ENCODE assay signal across 26 cellular contexts in genomic region chr12:27754795-27755194, GRCh38. TPM values are rescaled to one million over a fixed set of nuclear protein-coding genes. Genes with fewer than 3 reads are reported as not detected.
"Had no signal": no experiment of that assay in that cellular context is flagged by ENCODE, and none has a peak within 500 bp of the region (broad histone marks: within the 10 kb centered on the region; RNA-seq: fewer than 3 reads in every experiment).

No MANE protein-coding gene starts in this region.

- H3K27ac ChIP-seq: cardiac muscle cell, dorsolateral prefrontal cortex, epithelial cell of prostate, ovary, thyroid gland, VCaP had no signal

- H3K27me3 Mint-ChIP-seq: naive B cell; stimulated activated memory B cell treated with anti-CD40 and anti-IgM and Interleukin-4, amounts not matched to agents 10 μg/mL and 1 μg/mL and 100 μg/mL, for 72 hours had no signal

- H3K27ac Mint-ChIP-seq: activated T-cell treated with anti-CD3 and anti-CD28 coated beads, Interleukin-2, amount 50 U/mL, for 72 hours; endodermal cell; stimulated activated memory B cell treated with anti-CD40 and anti-IgM and Interleukin-4, amounts not matched to agents 10 μg/mL and 1 μg/mL and 100 μg/mL, for 72 hours had no signal

- H3K36me3 ChIP-seq: ovary had no signal

- H3K4me1 ChIP-seq: thyroid gland had no signal

- H3K9me3 Mint-ChIP-seq: activated naive CD4-positive, alpha-beta T cell treated with anti-CD3 and anti-CD28 coated beads, Interleukin-2, amount 50 U/mL, for 72 hours; activated T-cell treated with anti-CD3 and anti-CD28 coated beads, Interleukin-2, amount 50 U/mL, for 72 hours; endodermal cell; naive B cell; neural crest cell; stimulated activated memory B cell treated with anti-CD40 and anti-IgM and Interleukin-4, amounts not matched to agents 10 μg/mL and 1 μg/mL and 100 μg/mL, for 72 hours had no signal

- H3K4me1 Mint-ChIP-seq: naive B cell; neural crest cell; stimulated activated memory B cell treated with anti-CD40 and anti-IgM and Interleukin-4, amounts not matched to agents 10 μg/mL and 1 μg/mL and 100 μg/mL, for 72 hours had no signal

- H3K4me3 Mint-ChIP-seq: activated T-cell treated with anti-CD3 and anti-CD28 coated beads, Interleukin-2, amount 50 U/mL, for 72 hours; endodermal cell; neural crest cell; stimulated activated memory B cell treated with anti-CD40 and anti-IgM and Interleukin-4, amounts not matched to agents 10 μg/mL and 1 μg/mL and 100 μg/mL, for 72 hours had no signal

- ATAC-seq: activated naive CD4-positive, alpha-beta T cell treated with anti-CD3 and anti-CD28 coated beads, Interleukin-2, amount 50 U/mL, for 72 hours; activated T-cell treated with anti-CD3 and anti-CD28 coated beads, Interleukin-2, amount 50 U/mL, for 72 hours; left cardiac atrium; sciatic nerve; stimulated activated memory B cell treated with anti-CD40 and anti-IgM and Interleukin-4, amounts not matched to agents 10 μg/mL and 1 μg/mL and 100 μg/mL, for 72 hours had no signal

- DNase-seq: activated CD4-positive, CD25-positive, alpha-beta regulatory T cell treated with anti-CD3 and anti-CD28 coated beads, Interleukin-2, amount 50 U/mL, for 72 hours; activated effector memory CD4-positive, alpha-beta T cell treated with anti-CD3 and anti-CD28 coated beads, Interleukin-2, amount 50 U/mL, for 16 hours; activated T-cell treated with anti-CD3 and anti-CD28 coated beads, Interleukin-2, amount 50 U/mL, for 72 hours; amniotic stem cell; dorsolateral prefrontal cortex; endodermal cell; foreskin fibroblast; left cardiac atrium; naive B cell; ovary; stimulated activated CD4-positive, alpha-beta T cell treated with anti-CD3 and anti-CD28 coated beads, Interleukin-4, amount 100 ng/mL, for 4 hours; SW 1271; T-helper 2 cell; thyroid gland had no signal

- H3K27me3 ChIP-seq: cardiac muscle cell, dorsolateral prefrontal cortex, ovary, thyroid gland had no signal

- H3K9me3 ChIP-seq: ovary, thyroid gland had no signal

- H3K4me3 ChIP-seq: cardiac muscle cell, dorsolateral prefrontal cortex, ovary, thyroid gland had no signal

RNA-seq across cellular contexts. Expression of gene MANSC4, which starts 25.2 kb away (rescaled TPM):
- total RNA-seq: activated CD8-positive, alpha-beta memory T cell treated with anti-CD3 and anti-CD28 coated beads for 36 hours; activated naive CD4-positive, alpha-beta T cell treated with anti-CD3 and anti-CD28 coated beads, Interleukin-2, amount 50 U/mL, for 72 hours; activated T-cell treated with anti-CD3 and anti-CD28 coated beads, Interleukin-2, amount 50 U/mL, for 72 hours; cardiac muscle cell; endodermal cell; glomerular endothelial cell; left cardiac atrium; lung microvascular endothelial cell; mononuclear cell; neural crest cell; sciatic nerve; thyroid gland; urinary bladder had no signal

RNA-seq across cellular contexts. Expression of gene REP15, which starts 58.5 kb away (rescaled TPM):
- total RNA-seq: activated T-cell treated with anti-CD3 and anti-CD28 coated beads, Interleukin-2, amount 50 U/mL, for 72 hours; mononuclear cell had no signal
